8 cellular contexts compared by ENCODE assay signal in genomic region chr17:81665205-81666091, GRCh38. TPM values are rescaled to one million over a fixed set of nuclear protein-coding genes. Genes with fewer than 3 reads are reported as not detected.
DNase-seq lines count a peak whose midpoint lies in the region; ATAC-seq and TF ChIP-seq lines count a peak whose summit lies in the region.

No MANE protein-coding gene starts in this region.

- TF ChIP-seq POLR2A in upper lobe of left lung (IDR thresholded peaks at IDR 0.05) = no peak

- H3K27me3 Mint-ChIP-seq in nephron progenitor cell (ENCODE audit: low read depth, poor library complexity) = no peaks in the 10 kb centered on the region

- H3K36me3 ChIP-seq in KOPT-K1 (ENCODE audit: insufficient read depth, low read length) = peaks cover 40% of the 10 kb centered on the region
- H3K36me3 ChIP-seq in upper lobe of left lung = peaks cover 0 to 28% (median 12%) of the 10 kb centered on the region in 4 donors

- H3K27ac ChIP-seq in KOPT-K1 (ENCODE audit: low read depth, low read length, poor library complexity, severe bottlenecking) (peak overlapping the region; percentile 88), epithelial cell of prostate (peak overlapping the region; percentile 83), upper lobe of left lung (peak overlapping the region; percentile 91 to 95 (median 93))

- H3K4me3 ChIP-seq in upper lobe of left lung = peak overlapping the region; percentile 80 to 99 (median 90)

- no peaks in the 10 kb centered on the region for H3K27me3 ChIP-seq in upper lobe of left lung

- peaks cover 18 to 33% (median 20%) of the 10 kb centered on the region in 4 donors for H3K4me1 ChIP-seq in upper lobe of left lung

- H3K9me3 ChIP-seq in KOPT-K1 (ENCODE audit: insufficient read depth, low read length, poor library complexity, severe bottlenecking) = no peaks in the 10 kb centered on the region
- H3K9me3 ChIP-seq in upper lobe of left lung = no peaks in the 10 kb centered on the region

- H3K4me1 Mint-ChIP-seq in nephron progenitor cell = peaks cover 36% of the 10 kb centered on the region

- H3K36me3 Mint-ChIP-seq in nephron progenitor cell (ENCODE audit: low read depth) = peaks cover 33% of the 10 kb centered on the region

- TF ChIP-seq CTCF in nephron progenitor cell (IDR thresholded peaks at IDR 0.05) (no peak), upper lobe of left lung (IDR thresholded peaks at IDR 0.05) (no peak)

- ATAC-seq in upper lobe of left lung (ENCODE audit: low FRiP score in 2 of 2) = peak; percentile 5 to 17

- WGBS in upper lobe of left lung, 2 donors = 57 to 64% methylated on average over 20 to 29 of the region's 30 CpGs

- peak overlapping the region; percentile 78 for H3K27ac Mint-ChIP-seq in nephron progenitor cell

- DNase-seq in NCI-H524 (lab: John Stamatoyannopoulos, UW) = peak; percentile 47 to 50
- no peak for DNase-seq in NCI-H524 treated with DMSO at 0.1 percent for 48 hours (lab: John Stamatoyannopoulos, UW)
- DNase-seq in activated CD4-positive, alpha-beta T cell treated with anti-CD3 and anti-CD28 coated beads, Interleukin-2, amount 50 U/mL, for 4 hours = peak; percentile 64 to 67
- no peak for DNase-seq in epithelial cell of prostate (ENCODE audit: low read depth, low spot score)
- no peak for DNase-seq in nephron progenitor cell
- DNase-seq in upper lobe of left lung = peak; percentile 42 to 72
- DNase-seq in H4 (ENCODE audit: low spot score) = no peak

- no peaks in the 10 kb centered on the region for H3K9me3 Mint-ChIP-seq in nephron progenitor cell

- peak overlapping the region; percentile 95 for H3K4me3 Mint-ChIP-seq in nephron progenitor cell

- no peak for TF ChIP-seq EP300 in upper lobe of left lung (IDR thresholded peaks at IDR 0.05)

RNA-seq across cellular contexts. Expression of gene OXLD1, which starts 1.0 kb away (rescaled TPM):
- total RNA-seq in upper lobe of left lung = 10 to 100 TPM; 32.2 to 46.7 (median 38.5) TPM
- 36.3 and 47.4 TPM in 2 replicates for total RNA-seq in H4 (2014; rRNA removed; shearing (Covaris generic))

RNA-seq across cellular contexts. Expression of gene CCDC137, which starts 1.1 kb away (rescaled TPM):
- total RNA-seq in upper lobe of left lung = 10 to 100 TPM; 10.8 to 49.2 (median 12.6) TPM
- total RNA-seq in H4 (2014; rRNA removed; shearing (Covaris generic)) = 10.7 and 16.7 TPM in 2 replicates

RNA-seq across cellular contexts. Expression of gene PDE6G, which starts 9.1 kb away (rescaled TPM):
- 10 to 100 TPM in 1 of 6 donors, 1 to 10 TPM in 2, not detected in 3; 1.0 to 12.6 (median 1.7) TPM for total RNA-seq in upper lobe of left lung
- not detected in 2 replicates for total RNA-seq in H4 (2014; rRNA removed; shearing (Covaris generic))

RNA-seq across cellular contexts. Expression of gene ARL16, which starts 18.1 kb away (rescaled TPM):
- 10 to 100 TPM; 16.9 to 47.1 (median 20.5) TPM for total RNA-seq in upper lobe of left lung
- 31.1 and 47.5 TPM in 2 replicates for total RNA-seq in H4 (2014; rRNA removed; shearing (Covaris generic))

RNA-seq across cellular contexts. Expression of gene HGS, which starts 18.4 kb away (rescaled TPM):
- 100 to 1,000 TPM in 4 of 6 donors, 10 to 100 TPM in 2; 74.7 to 164 (median 108) TPM for total RNA-seq in upper lobe of left lung
- 26.6 and 38.3 TPM in 2 replicates for total RNA-seq in H4 (2014; rRNA removed; shearing (Covaris generic))

Comparison
In these comparisons a context has a peak if more than half of its experiments do, and no peak if none do; other contexts are left out.
1. DNase-seq: peak in NCI-H524 (2 of 2), activated CD4-positive, alpha-beta T cell treated with anti-CD3 and anti-CD28 coated beads, Interleukin-2, amount 50 U/mL, for 4 hours (2 of 2) and upper lobe of left lung (2 of 2); none in NCI-H524 treated with DMSO at 0.1 percent for 48 hours (single experiment), epithelial cell of prostate (single experiment), nephron progenitor cell (single experiment) and H4 (single experiment).
2. Peak in every context shown above with its lines, with median percentiles within 50 percentile points of each other: H3K27ac ChIP-seq.